16 cellular contexts compared by ENCODE assay signal in genomic region chr3:9409981-9410849, GRCh38. TPM values are rescaled to one million over a fixed set of nuclear protein-coding genes. Genes with fewer than 3 reads are reported as not detected.
DNase-seq lines count a peak whose midpoint lies in the region; ATAC-seq and TF ChIP-seq lines count a peak whose summit lies in the region.
"Had no signal": no experiment of that assay in that cellular context is flagged by ENCODE, and none has a peak within 500 bp of the region (broad histone marks: within the 10 kb centered on the region; RNA-seq: fewer than 3 reads in every experiment).

No MANE protein-coding gene starts in this region.

- peaks cover 100% of the 10 kb centered on the region for H3K79me2 ChIP-seq in SU-DHL-6 (ENCODE audit: insufficient read depth, low read length)

- H4K20me1 ChIP-seq in SU-DHL-6 (ENCODE audit: low read depth, low read length), result peaks cover 75% of the 10 kb centered on the region

- BruUV-seq in Caco-2 (replicated peaks; lab: Mats Ljungman, UMichigan), result no TSS peak

- H3K9me2 ChIP-seq in SU-DHL-6 (replicated peaks; ENCODE audit: insufficient read depth, low read length), result no peaks in the 10 kb centered on the region

- H3K4me3 ChIP-seq in Caco-2 (ENCODE audit: low read depth, low read length) (no peak overlapping the region), HEK293 (ENCODE audit: low read depth, low read length) (no peak overlapping the region), SU-DHL-6 (ENCODE audit: insufficient read depth, low read length, poor library complexity, severe bottlenecking) (no peak overlapping the region)
- H3K4me3 ChIP-seq: heart right ventricle, smooth muscle cell, thyroid gland had no signal

- TF ChIP-seq CTCF in Caco-2 (IDR thresholded peaks at IDR 0.05; ENCODE audit: insufficient read depth in 1 of 2, low read depth in 1 of 2, low read length in 1 of 2, severe bottlenecking in 1 of 2, unreplicated experiment in 1 of 2) (no peak), HEK293 (tag by site-specific recombination; IDR thresholded peaks at IDR 0.05) (no peak), SU-DHL-6 (IDR thresholded peaks at IDR 0.05; ENCODE audit: insufficient read depth, low read length, poor library complexity, severe bottlenecking) (no peak), progenitor cell of endocrine pancreas (IDR thresholded peaks at IDR 0.05; ENCODE audit: unreplicated experiment) (no peak)

- H3K4me1 Mint-ChIP-seq in Caco-2 (ENCODE audit: low read depth, unreplicated experiment) (peaks cover 22% of the 10 kb centered on the region), progenitor cell of endocrine pancreas (ENCODE audit: low read depth) (peaks cover 15% of the 10 kb centered on the region)
- peaks cover 45 to 53% of the 10 kb centered on the region in 2 donors for H3K4me1 Mint-ChIP-seq in natural killer cell treated with Interleukin-12 subunit alpha and Interleukin-12 subunit beta and Interleukin-15 and Interleukin-18, amount 100 ng/mL, for 72 hours (ENCODE audit: low read depth in 2 of 2)

- peak overlapping the region; percentile 75 for H3K27ac Mint-ChIP-seq in Caco-2 (ENCODE audit: unreplicated experiment)
- H3K27ac Mint-ChIP-seq in natural killer cell treated with Interleukin-12 subunit alpha and Interleukin-12 subunit beta and Interleukin-15 and Interleukin-18, amount 100 ng/mL, for 72 hours, result peak overlapping the region; percentile 45 to 49
- no peak overlapping the region for H3K27ac Mint-ChIP-seq in progenitor cell of endocrine pancreas

- H3K36me3 Mint-ChIP-seq in Caco-2 (ENCODE audit: insufficient read depth, unreplicated experiment) (peaks cover 7% of the 10 kb centered on the region), progenitor cell of endocrine pancreas (ENCODE audit: insufficient read depth) (peaks cover 19% of the 10 kb centered on the region)
- H3K36me3 Mint-ChIP-seq in natural killer cell treated with Interleukin-12 subunit alpha and Interleukin-12 subunit beta and Interleukin-15 and Interleukin-18, amount 100 ng/mL, for 72 hours, result peaks cover 6% of the 10 kb centered on the region

- H3K4me3 Mint-ChIP-seq in Caco-2 (ENCODE audit: unreplicated experiment) (no peak overlapping the region), progenitor cell of endocrine pancreas (ENCODE audit: low read depth) (no peak overlapping the region)
- peak overlapping the region; percentile 52 for H3K4me3 Mint-ChIP-seq in natural killer cell treated with Interleukin-12 subunit alpha and Interleukin-12 subunit beta and Interleukin-15 and Interleukin-18, amount 100 ng/mL, for 72 hours

- H3K27me3 Mint-ChIP-seq in Caco-2 (ENCODE audit: insufficient read depth, unreplicated experiment), result no peaks in the 10 kb centered on the region
- H3K27me3 Mint-ChIP-seq in natural killer cell treated with Interleukin-12 subunit alpha and Interleukin-12 subunit beta and Interleukin-15 and Interleukin-18, amount 100 ng/mL, for 72 hours, result no peaks in the 10 kb centered on the region
- H3K27me3 Mint-ChIP-seq in progenitor cell of endocrine pancreas, result no peaks in the 10 kb centered on the region

- H3K9me3 ChIP-seq in Caco-2, result no peaks in the 10 kb centered on the region
- H3K9me3 ChIP-seq in HEK293 (ENCODE audit: control insufficient read depth, insufficient read depth, low read depth, low read length), result no peaks in the 10 kb centered on the region
- no peaks in the 10 kb centered on the region for H3K9me3 ChIP-seq in SU-DHL-6 (ENCODE audit: insufficient read depth, low read length)
- H3K9me3 ChIP-seq: thyroid gland had no signal

- DNase-seq in Caco-2, result no peak
- DNase-seq in natural killer cell treated with Interleukin-12 subunit alpha and Interleukin-12 subunit beta and Interleukin-15 and Interleukin-18, amount 100 ng/mL, for 72 hours (ENCODE audit: low spot score), result no peak
- DNase-seq in progenitor cell of endocrine pancreas (ENCODE audit: low spot score, unreplicated experiment), result no peak
- DNase-seq: activated T-cell treated with anti-CD3 and anti-CD28 coated beads, Interleukin-2, amount 50 U/mL, for 48 hours; Calu3; heart right ventricle; NCI-H1092; NCI-H2227 treated with DMSO at 0.1 percent for 48 hours; thyroid gland had no signal

- peaks cover 10% of the 10 kb centered on the region for H3F3A ChIP-seq in SU-DHL-6 (ENCODE audit: insufficient read depth)

- ATAC-seq in natural killer cell treated with Interleukin-12 subunit alpha and Interleukin-12 subunit beta and Interleukin-15 and Interleukin-18, amount 100 ng/mL, for 72 hours, result peak; percentile 53 to 62
- ATAC-seq in GM21367 (IDR thresholded peaks at IDR 0.05; ENCODE audit: unreplicated experiment), result no peak
- ATAC-seq in HG02642 (IDR thresholded peaks at IDR 0.05; ENCODE audit: poor library complexity, unreplicated experiment), result no peak
- ATAC-seq: heart right ventricle, left lobe of liver had no signal

- H3K36me3 ChIP-seq in Caco-2 (ENCODE audit: control insufficient read depth, insufficient read depth, low read length), result no peaks in the 10 kb centered on the region
- H3K36me3 ChIP-seq in HEK293 (ENCODE audit: control insufficient read depth in 2 of 2, insufficient read depth in 1 of 2, low read length in 2 of 2), result no peaks in the 10 kb centered on the region
- H3K36me3 ChIP-seq in SU-DHL-6 (ENCODE audit: low read length), result peaks cover 10% of the 10 kb centered on the region; the same call in 1 of the 2 replicates
- H3K36me3 ChIP-seq: heart right ventricle, thyroid gland had no signal

- H3K27me3 ChIP-seq in Caco-2 (replicated peaks; ENCODE audit: control insufficient read depth, insufficient read depth, low read length) (no peaks in the 10 kb centered on the region), SU-DHL-6 (ENCODE audit: low read length) (no peaks in the 10 kb centered on the region)
- H3K27me3 ChIP-seq: heart right ventricle, thyroid gland had no signal

- CTCF ChIA-PET in Caco-2 (lab: Charles Lee) (no interaction called here), HEK293 (lab: Yijun Ruan, JAX) (interaction anchor here (1.2 kb wide), 1 partner anchor 57 kb away, joined by 3 read pairs; no protein-coding TSS in a partner anchor)

- H3K4me2 ChIP-seq in SU-DHL-6 (ENCODE audit: low read depth, low read length, poor library complexity, severe bottlenecking), result peak overlapping the region; percentile 3
- H3K4me2 ChIP-seq: smooth muscle cell had no signal

- H3K4me1 ChIP-seq in Caco-2 (peaks cover 41% of the 10 kb centered on the region), HEK293 (ENCODE audit: control insufficient read depth, insufficient read depth, low read length) (peaks cover 9% of the 10 kb centered on the region)

- POLR2A ChIA-PET in Caco-2 (lab: Charles Lee), result no interaction called here
- POLR2A ChIA-PET in HEK293 (lab: Yijun Ruan, JAX), result no interaction called here

- no peak overlapping the region for H3K9ac ChIP-seq in SU-DHL-6 (ENCODE audit: low read length)

- no peaks in the 10 kb centered on the region for H3K9me3 Mint-ChIP-seq in Caco-2 (ENCODE audit: unreplicated experiment)
- H3K9me3 Mint-ChIP-seq in natural killer cell treated with Interleukin-12 subunit alpha and Interleukin-12 subunit beta and Interleukin-15 and Interleukin-18, amount 100 ng/mL, for 72 hours, result no peaks in the 10 kb centered on the region
- H3K9me3 Mint-ChIP-seq in progenitor cell of endocrine pancreas (ENCODE audit: low read depth), result peaks cover 10% of the 10 kb centered on the region

- H3K27ac ChIP-seq in HEK293 (ENCODE audit: extremely low read depth, low read depth, low read length) (no peak overlapping the region), SU-DHL-6 (ENCODE audit: low read depth, low read length) (no peak overlapping the region; the same call in 1 of the 2 replicates)
- H3K27ac ChIP-seq: epithelial cell of prostate, thyroid gland had no signal

- intact Hi-C loops in Caco-2 (cut with micrococcal nuclease; ENCODE audit: unreplicated experiment), result no loop called here

- no peak overlapping the region for H2AFZ ChIP-seq in SU-DHL-6 (ENCODE audit: low read depth, low read length, severe bottlenecking)

TF ChIP-seq in HEK293, 187 proteins besides CTCF, POLR2A, EP300 and RAD21 (continues in another document):
- TF ChIP-seq, protein P1, sequence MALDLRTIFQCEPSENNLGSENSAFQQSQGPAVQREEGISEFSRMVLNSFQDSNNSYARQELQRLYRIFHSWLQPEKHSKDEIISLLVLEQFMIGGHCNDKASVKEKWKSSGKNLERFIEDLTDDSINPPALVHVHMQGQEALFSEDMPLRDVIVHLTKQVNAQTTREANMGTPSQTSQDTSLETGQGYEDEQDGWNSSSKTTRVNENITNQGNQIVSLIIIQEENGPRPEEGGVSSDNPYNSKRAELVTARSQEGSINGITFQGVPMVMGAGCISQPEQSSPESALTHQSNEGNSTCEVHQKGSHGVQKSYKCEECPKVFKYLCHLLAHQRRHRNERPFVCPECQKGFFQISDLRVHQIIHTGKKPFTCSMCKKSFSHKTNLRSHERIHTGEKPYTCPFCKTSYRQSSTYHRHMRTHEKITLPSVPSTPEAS (tag by site-specific recombination; IDR thresholded peaks at IDR 0.05), result no peak
- TF ChIP-seq ZFP3 (tag by site-specific recombination; IDR thresholded peaks at IDR 0.05; ENCODE audit: low read depth) (no peak), ZNF785 (tag by site-specific recombination; IDR thresholded peaks at IDR 0.05) (no peak)

RNA-seq across cellular contexts. Expression of gene SETD5, which starts 12.8 kb away (rescaled TPM):
- 140 and 155 TPM in 2 replicates for total RNA-seq in Caco-2 (2022)
- total RNA-seq in natural killer cell treated with Interleukin-12 subunit alpha and Interleukin-12 subunit beta and Interleukin-15 and Interleukin-18, amount 100 ng/mL, for 72 hours, result 100 to 1,000 TPM; 131 to 188 TPM
- total RNA-seq in progenitor cell of endocrine pancreas, result 227 and 233 TPM in 2 replicates

RNA-seq across cellular contexts. Expression of gene THUMPD3, which starts 47.4 kb away (rescaled TPM):
- 56.0 and 62.2 TPM in 2 replicates for total RNA-seq in Caco-2 (2022)
- 10 to 100 TPM; 54.3 to 55.9 TPM for total RNA-seq in natural killer cell treated with Interleukin-12 subunit alpha and Interleukin-12 subunit beta and Interleukin-15 and Interleukin-18, amount 100 ng/mL, for 72 hours
- total RNA-seq in progenitor cell of endocrine pancreas, result 61.3 and 62.4 TPM in 2 replicates

Comparison
In these comparisons a context has a peak if more than half of its experiments do, and no peak if none do; other contexts are left out.
1. ATAC-seq: peak in natural killer cell treated with Interleukin-12 subunit alpha and Interleukin-12 subunit beta and Interleukin-15 and Interleukin-18, amount 100 ng/mL, for 72 hours (2 of 2); none in GM21367 (single experiment) and HG02642 (single experiment).